ENCODE assay signal across 1 cellular context in the genomic region with DNA sequence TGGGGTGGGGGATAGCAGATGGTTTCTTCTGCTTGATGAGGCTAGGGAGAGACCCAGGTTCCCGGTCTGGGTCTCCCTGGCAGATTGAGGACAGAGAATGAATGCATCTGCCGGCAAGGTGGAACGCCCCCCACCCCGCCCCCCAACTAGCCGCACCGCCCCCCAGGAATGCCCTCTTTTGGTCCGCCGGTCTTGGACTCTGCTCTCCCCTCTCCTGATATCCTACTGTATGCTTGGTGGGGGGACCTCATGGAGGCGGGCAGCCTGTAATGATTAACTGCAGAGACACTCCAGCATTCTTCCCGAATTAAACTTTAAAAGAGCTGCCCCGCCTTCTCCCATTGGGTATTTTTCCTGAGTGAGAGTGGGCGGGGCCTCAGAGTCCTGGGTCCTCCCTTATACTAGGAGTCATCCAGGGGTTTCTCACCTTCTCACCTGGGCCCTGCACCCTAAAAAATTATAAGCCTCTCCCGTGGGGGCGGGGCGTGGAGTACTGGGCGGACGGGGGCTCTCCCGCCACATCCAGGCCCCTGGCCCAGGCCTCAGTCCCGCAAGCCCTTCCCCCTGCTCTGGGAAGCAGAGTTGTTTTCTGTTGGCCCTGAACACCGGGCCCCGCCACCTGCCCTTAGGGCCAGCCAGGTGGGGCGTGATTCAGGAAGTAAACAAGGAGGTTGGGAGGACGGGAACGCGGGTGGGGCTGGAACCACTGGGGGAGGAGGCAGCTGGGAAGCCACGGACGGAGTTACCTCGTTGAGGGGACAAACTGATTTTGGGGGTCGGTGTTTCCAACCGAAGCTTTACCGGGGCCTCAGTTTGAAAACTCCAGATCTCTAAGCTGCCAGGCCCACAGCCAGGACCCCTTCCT.
TF ChIP-seq lines count a peak whose summit lies in the region.

No MANE protein-coding gene starts in this region.

TF ChIP-seq in HepG2, 621 proteins besides CTCF, POLR2A, EP300 and RAD21 (continued from another document and continues in another):
- TF ChIP-seq, protein P1, sequence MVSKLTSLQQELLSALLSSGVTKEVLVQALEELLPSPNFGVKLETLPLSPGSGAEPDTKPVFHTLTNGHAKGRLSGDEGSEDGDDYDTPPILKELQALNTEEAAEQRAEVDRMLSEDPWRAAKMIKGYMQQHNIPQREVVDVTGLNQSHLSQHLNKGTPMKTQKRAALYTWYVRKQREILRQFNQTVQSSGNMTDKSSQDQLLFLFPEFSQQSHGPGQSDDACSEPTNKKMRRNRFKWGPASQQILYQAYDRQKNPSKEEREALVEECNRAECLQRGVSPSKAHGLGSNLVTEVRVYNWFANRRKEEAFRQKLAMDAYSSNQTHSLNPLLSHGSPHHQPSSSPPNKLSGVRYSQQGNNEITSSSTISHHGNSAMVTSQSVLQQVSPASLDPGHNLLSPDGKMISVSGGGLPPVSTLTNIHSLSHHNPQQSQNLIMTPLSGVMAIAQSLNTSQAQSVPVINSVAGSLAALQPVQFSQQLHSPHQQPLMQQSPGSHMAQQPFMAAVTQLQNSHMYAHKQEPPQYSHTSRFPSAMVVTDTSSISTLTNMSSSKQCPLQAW (CRISPR knock-in tag; IDR thresholded peaks at IDR 0.05): peak; percentile 96
- TF ChIP-seq ZNF775 (CRISPR knock-in tag; IDR thresholded peaks at IDR 0.05; ENCODE audit: borderline replicate concordance) (peak; percentile 47; the same call in 1 of the 2 replicates), ZNF101 (CRISPR knock-in tag; IDR thresholded peaks at IDR 0.05; ENCODE audit: borderline replicate concordance, low read depth) (no peak), ZNF468 (CRISPR knock-in tag; IDR thresholded peaks at IDR 0.05) (no peak), ONECUT2 (CRISPR knock-in tag; IDR thresholded peaks at IDR 0.05) (0 out of 2 replicates have a peak, but pooled peaks have one; percentile 37), MAFF (IDR thresholded peaks at IDR 0.05; ENCODE audit: low read depth, low read length) (no peak), ZNF33B (CRISPR knock-in tag; IDR thresholded peaks at IDR 0.05) (0 out of 2 replicates have a peak, but pooled peaks have one; percentile 73), FOXK1 (CRISPR knock-in tag; IDR thresholded peaks at IDR 0.05; ENCODE audit: borderline replicate concordance, low read depth) (peak; percentile 95), RAD51 (IDR thresholded peaks at IDR 0.05; ENCODE audit: borderline replicate concordance) (no peak), PHF5A (CRISPR knock-in tag; IDR thresholded peaks at IDR 0.05; ENCODE audit: low read depth, unreplicated experiment) (peak; percentile 80), KDM1A (CRISPR knock-in tag; IDR thresholded peaks at IDR 0.05) (peak; percentile 43; the same call in 1 of the 2 replicates), CREB1 (IDR thresholded peaks at IDR 0.05) (no peak), CREB1 (CRISPR knock-in tag; IDR thresholded peaks at IDR 0.05) (peak; percentile 75), TBL1XR1 (IDR thresholded peaks at IDR 0.05; ENCODE audit: borderline replicate concordance, low read length, partially characterized antibody) (no peak), ZSCAN20 (CRISPR knock-in tag; IDR thresholded peaks at IDR 0.05; ENCODE audit: borderline replicate concordance) (no peak), ZNF331 (CRISPR knock-in tag; IDR thresholded peaks at IDR 0.05) (no peak; the same call in 1 of the 2 replicates), KLF13 (CRISPR knock-in tag; IDR thresholded peaks at IDR 0.05) (no peak), ATF7 (IDR thresholded peaks at IDR 0.05) (no peak), ATF7 (CRISPR knock-in tag; IDR thresholded peaks at IDR 0.05) (peak; percentile 36; the same call in 1 of the 2 replicates), BCL6 (CRISPR knock-in tag; IDR thresholded peaks at IDR 0.05) (no peak; the same call in 1 of the 2 replicates), MTF2 (CRISPR knock-in tag; IDR thresholded peaks at IDR 0.05; ENCODE audit: borderline replicate concordance) (no peak), ZKSCAN8 (CRISPR knock-in tag; IDR thresholded peaks at IDR 0.05; ENCODE audit: borderline replicate concordance) (peak; percentile 83; the same call in 1 of the 2 replicates), ZNF629 (CRISPR knock-in tag; conservative IDR thresholded peaks at IDR 0.05) (no peak), ZNF879 (CRISPR knock-in tag; IDR thresholded peaks at IDR 0.05) (peak; percentile 95; the same call in 1 of the 2 replicates), ZNF737 (CRISPR knock-in tag; IDR thresholded peaks at IDR 0.05; ENCODE audit: borderline replicate concordance) (no peak)
- TF ChIP-seq, protein P2, sequence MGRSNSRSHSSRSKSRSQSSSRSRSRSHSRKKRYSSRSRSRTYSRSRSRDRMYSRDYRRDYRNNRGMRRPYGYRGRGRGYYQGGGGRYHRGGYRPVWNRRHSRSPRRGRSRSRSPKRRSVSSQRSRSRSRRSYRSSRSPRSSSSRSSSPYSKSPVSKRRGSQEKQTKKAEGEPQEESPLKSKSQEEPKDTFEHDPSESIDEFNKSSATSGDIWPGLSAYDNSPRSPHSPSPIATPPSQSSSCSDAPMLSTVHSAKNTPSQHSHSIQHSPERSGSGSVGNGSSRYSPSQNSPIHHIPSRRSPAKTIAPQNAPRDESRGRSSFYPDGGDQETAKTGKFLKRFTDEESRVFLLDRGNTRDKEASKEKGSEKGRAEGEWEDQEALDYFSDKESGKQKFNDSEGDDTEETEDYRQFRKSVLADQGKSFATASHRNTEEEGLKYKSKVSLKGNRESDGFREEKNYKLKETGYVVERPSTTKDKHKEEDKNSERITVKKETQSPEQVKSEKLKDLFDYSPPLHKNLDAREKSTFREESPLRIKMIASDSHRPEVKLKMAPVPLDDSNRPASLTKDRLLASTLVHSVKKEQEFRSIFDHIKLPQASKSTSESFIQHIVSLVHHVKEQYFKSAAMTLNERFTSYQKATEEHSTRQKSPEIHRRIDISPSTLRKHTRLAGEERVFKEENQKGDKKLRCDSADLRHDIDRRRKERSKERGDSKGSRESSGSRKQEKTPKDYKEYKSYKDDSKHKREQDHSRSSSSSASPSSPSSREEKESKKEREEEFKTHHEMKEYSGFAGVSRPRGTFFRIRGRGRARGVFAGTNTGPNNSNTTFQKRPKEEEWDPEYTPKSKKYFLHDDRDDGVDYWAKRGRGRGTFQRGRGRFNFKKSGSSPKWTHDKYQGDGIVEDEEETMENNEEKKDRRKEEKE (IDR thresholded peaks at IDR 0.05): no peak
- TF ChIP-seq, protein P3, sequence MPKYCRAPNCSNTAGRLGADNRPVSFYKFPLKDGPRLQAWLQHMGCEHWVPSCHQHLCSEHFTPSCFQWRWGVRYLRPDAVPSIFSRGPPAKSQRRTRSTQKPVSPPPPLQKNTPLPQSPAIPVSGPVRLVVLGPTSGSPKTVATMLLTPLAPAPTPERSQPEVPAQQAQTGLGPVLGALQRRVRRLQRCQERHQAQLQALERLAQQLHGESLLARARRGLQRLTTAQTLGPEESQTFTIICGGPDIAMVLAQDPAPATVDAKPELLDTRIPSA (CRISPR knock-in tag; IDR thresholded peaks at IDR 0.05; ENCODE audit: borderline replicate concordance): 0 out of 2 replicates have a peak, but pooled peaks have one; percentile 2
- TF ChIP-seq, protein P4, sequence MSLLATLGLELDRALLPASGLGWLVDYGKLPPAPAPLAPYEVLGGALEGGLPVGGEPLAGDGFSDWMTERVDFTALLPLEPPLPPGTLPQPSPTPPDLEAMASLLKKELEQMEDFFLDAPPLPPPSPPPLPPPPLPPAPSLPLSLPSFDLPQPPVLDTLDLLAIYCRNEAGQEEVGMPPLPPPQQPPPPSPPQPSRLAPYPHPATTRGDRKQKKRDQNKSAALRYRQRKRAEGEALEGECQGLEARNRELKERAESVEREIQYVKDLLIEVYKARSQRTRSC (CRISPR knock-in tag; IDR thresholded peaks at IDR 0.05; ENCODE audit: low read depth): no peak
- TF ChIP-seq, protein P5, sequence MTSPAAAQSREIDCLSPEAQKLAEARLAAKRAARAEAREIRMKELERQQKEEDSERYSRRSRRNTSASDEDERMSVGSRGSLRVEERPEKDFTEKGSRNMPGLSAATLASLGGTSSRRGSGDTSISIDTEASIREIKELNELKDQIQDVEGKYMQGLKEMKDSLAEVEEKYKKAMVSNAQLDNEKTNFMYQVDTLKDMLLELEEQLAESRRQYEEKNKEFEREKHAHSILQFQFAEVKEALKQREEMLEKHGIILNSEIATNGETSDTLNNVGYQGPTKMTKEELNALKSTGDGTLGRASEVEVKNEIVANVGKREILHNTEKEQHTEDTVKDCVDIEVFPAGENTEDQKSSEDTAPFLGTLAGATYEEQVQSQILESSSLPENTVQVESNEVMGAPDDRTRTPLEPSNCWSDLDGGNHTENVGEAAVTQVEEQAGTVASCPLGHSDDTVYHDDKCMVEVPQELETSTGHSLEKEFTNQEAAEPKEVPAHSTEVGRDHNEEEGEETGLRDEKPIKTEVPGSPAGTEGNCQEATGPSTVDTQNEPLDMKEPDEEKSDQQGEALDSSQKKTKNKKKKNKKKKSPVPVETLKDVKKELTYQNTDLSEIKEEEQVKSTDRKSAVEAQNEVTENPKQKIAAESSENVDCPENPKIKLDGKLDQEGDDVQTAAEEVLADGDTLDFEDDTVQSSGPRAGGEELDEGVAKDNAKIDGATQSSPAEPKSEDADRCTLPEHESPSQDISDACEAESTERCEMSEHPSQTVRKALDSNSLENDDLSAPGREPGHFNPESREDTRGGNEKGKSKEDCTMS (CRISPR knock-in tag; conservative IDR thresholded peaks at IDR 0.05): no peak; the same call in 1 of the 2 replicates
- TF ChIP-seq, protein P6, sequence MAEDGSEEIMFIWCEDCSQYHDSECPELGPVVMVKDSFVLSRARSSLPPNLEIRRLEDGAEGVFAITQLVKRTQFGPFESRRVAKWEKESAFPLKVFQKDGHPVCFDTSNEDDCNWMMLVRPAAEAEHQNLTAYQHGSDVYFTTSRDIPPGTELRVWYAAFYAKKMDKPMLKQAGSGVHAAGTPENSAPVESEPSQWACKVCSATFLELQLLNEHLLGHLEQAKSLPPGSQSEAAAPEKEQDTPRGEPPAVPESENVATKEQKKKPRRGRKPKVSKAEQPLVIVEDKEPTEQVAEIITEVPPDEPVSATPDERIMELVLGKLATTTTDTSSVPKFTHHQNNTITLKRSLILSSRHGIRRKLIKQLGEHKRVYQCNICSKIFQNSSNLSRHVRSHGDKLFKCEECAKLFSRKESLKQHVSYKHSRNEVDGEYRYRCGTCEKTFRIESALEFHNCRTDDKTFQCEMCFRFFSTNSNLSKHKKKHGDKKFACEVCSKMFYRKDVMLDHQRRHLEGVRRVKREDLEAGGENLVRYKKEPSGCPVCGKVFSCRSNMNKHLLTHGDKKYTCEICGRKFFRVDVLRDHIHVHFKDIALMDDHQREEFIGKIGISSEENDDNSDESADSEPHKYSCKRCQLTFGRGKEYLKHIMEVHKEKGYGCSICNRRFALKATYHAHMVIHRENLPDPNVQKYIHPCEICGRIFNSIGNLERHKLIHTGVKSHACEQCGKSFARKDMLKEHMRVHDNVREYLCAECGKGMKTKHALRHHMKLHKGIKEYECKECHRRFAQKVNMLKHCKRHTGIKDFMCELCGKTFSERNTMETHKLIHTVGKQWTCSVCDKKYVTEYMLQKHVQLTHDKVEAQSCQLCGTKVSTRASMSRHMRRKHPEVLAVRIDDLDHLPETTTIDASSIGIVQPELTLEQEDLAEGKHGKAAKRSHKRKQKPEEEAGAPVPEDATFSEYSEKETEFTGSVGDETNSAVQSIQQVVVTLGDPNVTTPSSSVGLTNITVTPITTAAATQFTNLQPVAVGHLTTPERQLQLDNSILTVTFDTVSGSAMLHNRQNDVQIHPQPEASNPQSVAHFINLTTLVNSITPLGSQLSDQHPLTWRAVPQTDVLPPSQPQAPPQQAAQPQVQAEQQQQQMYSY (CRISPR knock-in tag; IDR thresholded peaks at IDR 0.05): 0 out of 2 replicates have a peak, but pooled peaks have one; percentile 36
- TF ChIP-seq, protein P7, sequence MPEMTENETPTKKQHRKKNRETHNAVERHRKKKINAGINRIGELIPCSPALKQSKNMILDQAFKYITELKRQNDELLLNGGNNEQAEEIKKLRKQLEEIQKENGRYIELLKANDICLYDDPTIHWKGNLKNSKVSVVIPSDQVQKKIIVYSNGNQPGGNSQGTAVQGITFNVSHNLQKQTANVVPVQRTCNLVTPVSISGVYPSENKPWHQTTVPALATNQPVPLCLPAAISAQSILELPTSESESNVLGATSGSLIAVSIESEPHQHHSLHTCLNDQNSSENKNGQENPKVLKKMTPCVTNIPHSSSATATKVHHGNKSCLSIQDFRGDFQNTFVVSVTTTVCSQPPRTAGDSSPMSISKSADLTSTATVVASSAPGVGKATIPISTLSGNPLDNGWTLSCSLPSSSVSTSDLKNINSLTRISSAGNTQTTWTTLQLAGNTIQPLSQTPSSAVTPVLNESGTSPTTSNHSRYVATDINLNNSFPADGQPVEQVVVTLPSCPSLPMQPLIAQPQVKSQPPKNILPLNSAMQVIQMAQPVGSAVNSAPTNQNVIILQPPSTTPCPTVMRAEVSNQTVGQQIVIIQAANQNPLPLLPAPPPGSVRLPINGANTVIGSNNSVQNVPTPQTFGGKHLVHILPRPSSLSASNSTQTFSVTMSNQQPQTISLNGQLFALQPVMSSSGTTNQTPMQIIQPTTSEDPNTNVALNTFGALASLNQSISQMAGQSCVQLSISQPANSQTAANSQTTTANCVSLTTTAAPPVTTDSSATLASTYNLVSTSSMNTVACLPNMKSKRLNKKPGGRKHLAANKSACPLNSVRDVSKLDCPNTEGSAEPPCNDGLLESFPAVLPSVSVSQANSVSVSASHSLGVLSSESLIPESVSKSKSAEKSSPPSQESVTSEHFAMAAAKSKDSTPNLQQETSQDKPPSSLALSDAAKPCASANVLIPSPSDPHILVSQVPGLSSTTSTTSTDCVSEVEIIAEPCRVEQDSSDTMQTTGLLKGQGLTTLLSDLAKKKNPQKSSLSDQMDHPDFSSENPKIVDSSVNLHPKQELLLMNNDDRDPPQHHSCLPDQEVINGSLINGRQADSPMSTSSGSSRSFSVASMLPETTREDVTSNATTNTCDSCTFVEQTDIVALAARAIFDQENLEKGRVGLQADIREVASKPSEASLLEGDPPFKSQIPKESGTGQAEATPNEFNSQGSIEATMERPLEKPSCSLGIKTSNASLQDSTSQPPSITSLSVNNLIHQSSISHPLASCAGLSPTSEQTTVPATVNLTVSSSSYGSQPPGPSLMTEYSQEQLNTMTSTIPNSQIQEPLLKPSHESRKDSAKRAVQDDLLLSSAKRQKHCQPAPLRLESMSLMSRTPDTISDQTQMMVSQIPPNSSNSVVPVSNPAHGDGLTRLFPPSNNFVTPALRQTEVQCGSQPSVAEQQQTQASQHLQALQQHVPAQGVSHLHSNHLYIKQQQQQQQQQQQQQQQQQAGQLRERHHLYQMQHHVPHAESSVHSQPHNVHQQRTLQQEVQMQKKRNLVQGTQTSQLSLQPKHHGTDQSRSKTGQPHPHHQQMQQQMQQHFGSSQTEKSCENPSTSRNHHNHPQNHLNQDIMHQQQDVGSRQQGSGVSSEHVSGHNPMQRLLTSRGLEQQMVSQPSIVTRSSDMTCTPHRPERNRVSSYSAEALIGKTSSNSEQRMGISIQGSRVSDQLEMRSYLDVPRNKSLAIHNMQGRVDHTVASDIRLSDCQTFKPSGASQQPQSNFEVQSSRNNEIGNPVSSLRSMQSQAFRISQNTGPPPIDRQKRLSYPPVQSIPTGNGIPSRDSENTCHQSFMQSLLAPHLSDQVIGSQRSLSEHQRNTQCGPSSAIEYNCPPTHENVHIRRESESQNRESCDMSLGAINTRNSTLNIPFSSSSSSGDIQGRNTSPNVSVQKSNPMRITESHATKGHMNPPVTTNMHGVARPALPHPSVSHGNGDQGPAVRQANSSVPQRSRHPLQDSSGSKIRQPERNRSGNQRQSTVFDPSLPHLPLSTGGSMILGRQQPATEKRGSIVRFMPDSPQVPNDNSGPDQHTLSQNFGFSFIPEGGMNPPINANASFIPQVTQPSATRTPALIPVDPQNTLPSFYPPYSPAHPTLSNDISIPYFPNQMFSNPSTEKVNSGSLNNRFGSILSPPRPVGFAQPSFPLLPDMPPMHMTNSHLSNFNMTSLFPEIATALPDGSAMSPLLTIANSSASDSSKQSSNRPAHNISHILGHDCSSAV (CRISPR knock-in tag; IDR thresholded peaks at IDR 0.05; ENCODE audit: borderline replicate concordance): 0 out of 2 replicates have a peak, but pooled peaks have one; percentile 20
